1 cellular context compared by ENCODE assay signal in genomic region chr9:112731971-112732370, GRCh38.
TF ChIP-seq lines count a peak whose summit lies in the region.

No MANE protein-coding gene starts in this region.

TF ChIP-seq in HepG2, 621 proteins besides CTCF, POLR2A, EP300 and RAD21 (continued from another document and continues in another):
- no peak for TF ChIP-seq TAF15 (IDR thresholded peaks at IDR 0.05; ENCODE audit: low read depth, low read length, poor library complexity, severe bottlenecking)
- peak; percentile 76 for TF ChIP-seq HNF1A (IDR thresholded peaks at IDR 0.05; ENCODE audit: low read depth)
- TF ChIP-seq HNF1A (CRISPR knock-in tag; IDR thresholded peaks at IDR 0.05; ENCODE audit: borderline replicate concordance) = peak; percentile 92
- TF ChIP-seq SOX6 (IDR thresholded peaks at IDR 0.05) = no peak
- peak; percentile 24 for TF ChIP-seq SOX6 (CRISPR knock-in tag; IDR thresholded peaks at IDR 0.05)
- TF ChIP-seq TFDP1 (CRISPR knock-in tag; IDR thresholded peaks at IDR 0.05; ENCODE audit: borderline replicate concordance) = no peak
- no peak for TF ChIP-seq ARID2 (CRISPR knock-in tag; IDR thresholded peaks at IDR 0.05; ENCODE audit: borderline replicate concordance)
- TF ChIP-seq RXRB (CRISPR knock-in tag; IDR thresholded peaks at IDR 0.05; ENCODE audit: borderline replicate concordance) = peak; percentile 59; the same call in 1 of the 2 replicates
- no peak for TF ChIP-seq GPBP1L1 (CRISPR knock-in tag; IDR thresholded peaks at IDR 0.05)
- no peak for TF ChIP-seq IRX3 (CRISPR knock-in tag; IDR thresholded peaks at IDR 0.05; ENCODE audit: borderline replicate concordance, low read depth)
- TF ChIP-seq DZIP1 (CRISPR knock-in tag; IDR thresholded peaks at IDR 0.05) = no peak
- TF ChIP-seq ZSCAN30 (CRISPR knock-in tag; IDR thresholded peaks at IDR 0.05) = no peak
- no peak for TF ChIP-seq SNAI1 (CRISPR knock-in tag; IDR thresholded peaks at IDR 0.05; ENCODE audit: borderline replicate concordance)
- no peak for TF ChIP-seq MATR3 (CRISPR knock-in tag; IDR thresholded peaks at IDR 0.05)
- TF ChIP-seq TMF1 (CRISPR knock-in tag; IDR thresholded peaks at IDR 0.05; ENCODE audit: low read depth) = no peak
- TF ChIP-seq ZNF597 (CRISPR knock-in tag; IDR thresholded peaks at IDR 0.05) = no peak
- 0 out of 2 replicates have a peak, but pooled peaks have one; percentile 12 for TF ChIP-seq STAG1 (CRISPR knock-in tag; IDR thresholded peaks at IDR 0.05)
- TF ChIP-seq IKZF5 (CRISPR knock-in tag; IDR thresholded peaks at IDR 0.05) = no peak
- no peak for TF ChIP-seq ZMYM3 (CRISPR knock-in tag; IDR thresholded peaks at IDR 0.05)
- no peak for TF ChIP-seq ETV6 (CRISPR knock-in tag; conservative IDR thresholded peaks at IDR 0.05)
- no peak for TF ChIP-seq RBM22 (optimal IDR thresholded peaks at IDR 0.05; ENCODE audit: low read length)
- no peak for TF ChIP-seq TRIM22 (IDR thresholded peaks at IDR 0.05)
- TF ChIP-seq ZNF639 (CRISPR knock-in tag; conservative IDR thresholded peaks at IDR 0.05) = no peak
- TF ChIP-seq MBD4 (IDR thresholded peaks at IDR 0.05; ENCODE audit: borderline replicate concordance, low read length) = no peak
- no peak for TF ChIP-seq FOXA1 (IDR thresholded peaks at IDR 0.05)
- no peak for TF ChIP-seq FOXA1 (CRISPR knock-in tag; IDR thresholded peaks at IDR 0.05)
- no peak for TF ChIP-seq SP140L (CRISPR knock-in tag; IDR thresholded peaks at IDR 0.05; ENCODE audit: borderline replicate concordance)
- peak; percentile 55 for TF ChIP-seq GATAD2A (CRISPR knock-in tag; IDR thresholded peaks at IDR 0.05)
- no peak for TF ChIP-seq ZNF205 (CRISPR knock-in tag; IDR thresholded peaks at IDR 0.05)
- no peak for TF ChIP-seq NAIF1 (CRISPR knock-in tag; IDR thresholded peaks at IDR 0.05; ENCODE audit: borderline replicate concordance)
- TF ChIP-seq NFYB (CRISPR knock-in tag; IDR thresholded peaks at IDR 0.05) = no peak
- no peak for TF ChIP-seq ZBTB44 (CRISPR knock-in tag; IDR thresholded peaks at IDR 0.05)
- no peak for TF ChIP-seq CC2D1A (CRISPR knock-in tag; IDR thresholded peaks at IDR 0.05)
- no peak for TF ChIP-seq NR0B2 (CRISPR knock-in tag; IDR thresholded peaks at IDR 0.05)
- TF ChIP-seq ATF6 (CRISPR knock-in tag; conservative IDR thresholded peaks at IDR 0.05) = no peak
- TF ChIP-seq FOSL1 (CRISPR knock-in tag; IDR thresholded peaks at IDR 0.05; ENCODE audit: borderline replicate concordance) = no peak
- no peak for TF ChIP-seq E2F2 (CRISPR knock-in tag; IDR thresholded peaks at IDR 0.05; ENCODE audit: borderline replicate concordance)
- TF ChIP-seq AGO2 (optimal IDR thresholded peaks at IDR 0.05; ENCODE audit: low read depth, low read length) = no peak
- TF ChIP-seq NR2F6 (IDR thresholded peaks at IDR 0.05) = no peak
- peak; percentile 44; the same call in 1 of the 2 replicates for TF ChIP-seq NR2F6 (CRISPR knock-in tag; IDR thresholded peaks at IDR 0.05)
